Comparison of ENCODE assay signal across 8 cellular contexts in genomic region chr3:102464261-102464660, GRCh38. TPM values are rescaled to one million over a fixed set of nuclear protein-coding genes. Genes with fewer than 3 reads are reported as not detected.
"Had no signal": no experiment of that assay in that cellular context is flagged by ENCODE, and none has a peak within 500 bp of the region (broad histone marks: within the 10 kb centered on the region; RNA-seq: fewer than 3 reads in every experiment).

No MANE protein-coding gene starts in this region.

- H3K4me3 ChIP-seq: GM12878 had no signal

- ATAC-seq: GM12878 had no signal

- DNase-seq: GDM1, GF-D8 had no signal

- FAIRE-seq: G401.6, GM12878, GM12891, GM12892, GM18507, GM19239 had no signal

RNA-seq across cellular contexts. Expression of gene ZPLD1, which starts 29.4 kb away (rescaled TPM):
- total RNA-seq: GM12878 had no signal
- polyA plus RNA-seq: GM12878 had no signal
